In genomic region chr6:95087394-95088097, GRCh38 we compare ENCODE assay signal across 12 cellular contexts.
DNase-seq lines count a peak whose midpoint lies in the region; ATAC-seq and TF ChIP-seq lines count a peak whose summit lies in the region.
"Had no signal": no experiment of that assay in that cellular context is flagged by ENCODE, and none has a peak within 500 bp of the region (broad histone marks: within the 10 kb centered on the region; RNA-seq: fewer than 3 reads in every experiment).

No MANE protein-coding gene starts in this region.

- H3K4me1 ChIP-seq in foreskin keratinocyte: peaks cover 17% of the 10 kb centered on the region

- DNase-seq in AG10803 (ENCODE audit: low read depth) (peak; percentile 4), NCI-H1105 (lab: John Stamatoyannopoulos, UW) (peak; percentile 97), RKO (ENCODE audit: low spot score) (peak; percentile 85), foreskin keratinocyte (peak; percentile 87 to 96), amniotic stem cell (lab: John Stamatoyannopoulos, UW) (no peak), dermis blood vessel endothelial cell (no peak), activated gamma-delta T cell treated with Interleukin-2 at 50 U/mL for 16 hours (no peak)
- DNase-seq: CD4-positive, CD25-positive, alpha-beta regulatory T cell; naive thymus-derived CD8-positive, alpha-beta T cell; stimulated activated naive CD8-positive, alpha-beta T cell treated with anti-CD3 and anti-CD28 coated beads, Interleukin-15, Interleukin-2, amounts not matched to agents 100 U/mL and 50 U/mL, for 24 hours; T-cell had no signal

- no peak for TF ChIP-seq CTCF in AG10803 (conservative IDR thresholded peaks at IDR 0.05; ENCODE audit: low read length)
- TF ChIP-seq CTCF in foreskin keratinocyte (conservative IDR thresholded peaks at IDR 0.05): no peak

- ATAC-seq in foreskin keratinocyte: peak; percentile 99
- no peak for ATAC-seq in GM18870 (IDR thresholded peaks at IDR 0.05; ENCODE audit: unreplicated experiment)
- ATAC-seq: naive thymus-derived CD8-positive, alpha-beta T cell; stimulated activated naive CD8-positive, alpha-beta T cell treated with anti-CD3 and anti-CD28 coated beads, Interleukin-15, Interleukin-2, amounts not matched to agents 100 U/mL and 50 U/mL, for 24 hours; T-cell had no signal

- H3K27me3 ChIP-seq in foreskin keratinocyte: no peaks in the 10 kb centered on the region

- H3K27ac ChIP-seq in foreskin keratinocyte: peak overlapping the region; percentile 25

- no peak overlapping the region for H3K4me3 ChIP-seq in AG10803 (ENCODE audit: low read length)

Comparison
In these comparisons a context has a peak if more than half of its experiments do, and no peak if none do; other contexts are left out.
1. DNase-seq: peak in AG10803 (single experiment), NCI-H1105 (single experiment), RKO (single experiment) and foreskin keratinocyte (2 of 2); none in amniotic stem cell (single experiment), dermis blood vessel endothelial cell (single experiment) and activated gamma-delta T cell treated with Interleukin-2 at 50 U/mL for 16 hours (single experiment).